Comparison of ENCODE assay signal across 1 cellular context in genomic region chr12:49825360-49825970, GRCh38.
TF ChIP-seq lines count a peak whose summit lies in the region.

No MANE protein-coding gene starts in this region.

TF ChIP-seq in GM12878, 131 proteins besides CTCF, POLR2A, EP300 and RAD21:
- peak; percentile 82 for TF ChIP-seq RFX5 (IDR thresholded peaks at IDR 0.05; ENCODE audit: low read depth, low read length)
- no peak for TF ChIP-seq BHLHE40 (IDR thresholded peaks at IDR 0.05; ENCODE audit: borderline replicate concordance in 1 of 2, low read depth in 2 of 2, low read length in 1 of 2)
- no peak for TF ChIP-seq CUX1 (IDR thresholded peaks at IDR 0.05; ENCODE audit: insufficient replicate concordance, low read depth, low read length)
